8 cellular contexts compared by ENCODE assay signal in the genomic region with DNA sequence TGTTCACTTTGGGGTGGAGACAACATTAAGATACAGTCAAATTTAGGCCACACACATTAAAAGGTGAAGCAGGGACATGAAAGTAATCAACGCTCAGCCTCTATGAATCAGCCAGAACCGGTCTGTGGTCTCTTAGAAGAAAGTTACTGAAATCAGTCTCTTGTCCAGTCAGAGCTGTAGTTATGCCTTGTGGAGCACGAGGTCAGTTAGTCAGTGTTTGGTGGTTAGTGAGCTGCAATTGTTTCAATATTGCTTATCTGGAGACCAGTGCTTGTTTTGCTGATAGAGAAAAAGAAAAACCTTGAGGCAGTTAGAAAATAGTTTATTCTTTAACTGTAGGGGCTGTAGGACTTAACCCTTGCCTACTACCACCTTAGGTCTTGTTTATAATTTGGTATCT.
A peak's percentile ranks its signal among the peaks of the same experiment; 100 is the strongest.
DNase-seq lines count a peak whose midpoint lies in the region; ATAC-seq and TF ChIP-seq lines count a peak whose summit lies in the region.

No MANE protein-coding gene starts in this region.

- ATAC-seq in GM19438 (IDR thresholded peaks at IDR 0.05; ENCODE audit: low read depth, unreplicated experiment) (peak; percentile 90), HG03342 (IDR thresholded peaks at IDR 0.05; ENCODE audit: unreplicated experiment) (peak; percentile 84)

- no peak overlapping the region for H3K4me3 ChIP-seq in AG10803 (ENCODE audit: low read length)
- H3K4me3 ChIP-seq in spleen = no peak overlapping the region

- peaks cover 0 to 22% (median 0%) of the 10 kb centered on the region in 7 donors for H3K27me3 ChIP-seq in spleen (replicated peaks in 1 of 7)

- peak; percentile 63 for DNase-seq in AG10803 (ENCODE audit: low read depth)
- DNase-seq in epithelial cell of prostate (ENCODE audit: low read depth, low spot score) = peak; percentile 83
- no peak for DNase-seq in effector CD4-positive, alpha-beta T cell
- DNase-seq in G401 (ENCODE audit: low spot score) = no peak
- DNase-seq in activated CD4-positive, alpha-beta T cell treated with anti-CD3 and anti-CD28 coated beads, Interleukin-2, amount 50 U/mL, for 48 hours = no peak
- no peak for DNase-seq in spleen

- H3K27ac ChIP-seq in epithelial cell of prostate (peak overlapping the region; percentile 42), spleen (peak overlapping the region in 3 of 8 donors; percentile 4 to 83 (median 71))

- H3K4me1 ChIP-seq in spleen = peaks cover 3 to 33% (median 13%) of the 10 kb centered on the region in 6 donors

- TF ChIP-seq CTCF in AG10803 (conservative IDR thresholded peaks at IDR 0.05; ENCODE audit: low read length) (no peak), spleen (IDR thresholded peaks at IDR 0.05 in 8 of 11, conservative IDR thresholded peaks at IDR 0.05 in 3 of 11) (no peak)

- intact Hi-C loops in spleen (cut with DNase I; ENCODE audit: low total_unique reads) = no loop called here

- 38 to 71% (median 65%) methylated on average over 3 of the region's 3 CpGs for WGBS in spleen, 5 donors

- H3K36me3 ChIP-seq in spleen = no peaks in the 10 kb centered on the region

- TF ChIP-seq POLR2A in spleen (IDR thresholded peaks at IDR 0.05) = no peak

- in situ Hi-C loops in G401 (cut with HindIII; ENCODE audit: low sequenced_read_pairs) = no loop called here

- peaks cover 0 to 4% (median 0%) of the 10 kb centered on the region in 8 donors for H3K9me3 ChIP-seq in spleen

Comparison
In these comparisons a context has a peak if more than half of its experiments do, and no peak if none do; other contexts are left out.
1. DNase-seq: peak in AG10803 (single experiment) and epithelial cell of prostate (single experiment); none in effector CD4-positive, alpha-beta T cell (single experiment), G401 (single experiment), activated CD4-positive, alpha-beta T cell treated with anti-CD3 and anti-CD28 coated beads, Interleukin-2, amount 50 U/mL, for 48 hours (0 of 2) and spleen (single experiment).